Comparison of ENCODE assay signal across 9 cellular contexts in the genomic region with DNA sequence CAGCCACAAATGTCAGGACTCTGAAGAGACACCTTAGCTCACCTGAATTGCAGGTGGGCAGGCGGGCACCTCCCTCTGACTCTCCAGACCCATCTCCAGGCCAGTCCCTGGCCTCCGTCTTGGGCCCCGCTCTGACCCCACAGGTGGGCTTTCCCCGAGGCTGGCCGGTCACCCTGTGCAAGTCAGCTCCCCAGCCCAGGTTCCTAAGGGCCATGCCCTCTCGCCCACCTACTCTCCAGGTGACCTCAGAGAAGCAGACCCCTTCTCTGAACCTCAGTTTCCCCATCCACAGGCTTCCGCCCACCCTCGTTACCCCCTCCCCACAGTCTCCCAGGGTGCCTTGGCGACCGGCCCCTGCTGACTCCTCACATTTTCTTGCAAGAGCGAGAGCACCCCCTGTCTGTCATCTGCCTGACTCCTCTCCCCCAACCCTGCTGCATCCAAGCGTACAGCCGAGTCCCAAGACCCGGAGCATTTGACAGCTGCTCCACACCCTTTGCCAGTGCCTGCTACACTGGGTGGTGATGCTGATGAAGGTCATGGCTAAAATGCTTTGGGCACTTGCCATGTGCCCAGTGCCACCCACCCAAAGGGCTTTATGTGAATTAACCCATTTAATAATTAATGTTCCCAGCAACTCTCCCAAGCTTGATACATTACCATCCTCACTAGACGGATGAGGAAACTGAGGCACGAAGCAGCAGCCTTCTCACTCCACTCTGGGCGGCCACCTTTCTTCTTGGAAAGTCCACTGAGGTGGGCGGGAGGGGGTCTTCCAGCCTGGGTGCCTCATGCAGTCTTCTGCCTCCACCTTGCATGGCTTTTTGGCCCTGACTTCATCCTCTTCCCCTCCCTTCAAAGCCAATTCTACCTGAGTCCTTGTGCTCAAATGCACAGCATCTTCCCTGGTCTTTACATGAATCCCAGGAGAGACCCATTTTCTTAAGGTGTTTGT.
DNase-seq lines count a peak whose midpoint lies in the region; ATAC-seq and TF ChIP-seq lines count a peak whose summit lies in the region.
"Had no signal": no experiment of that assay in that cellular context is flagged by ENCODE, and none has a peak within 500 bp of the region (broad histone marks: within the 10 kb centered on the region; RNA-seq: fewer than 3 reads in every experiment).

No MANE protein-coding gene starts in this region.

- H3K27ac ChIP-seq in coronary artery = no peak overlapping the region

- TF ChIP-seq CTCF in AG09319 (IDR thresholded peaks at IDR 0.05; ENCODE audit: low read depth, low read length) = peak; percentile 36
- TF ChIP-seq CTCF in coronary artery (IDR thresholded peaks at IDR 0.05) = peak; percentile 50

- ATAC-seq in GM18858 (IDR thresholded peaks at IDR 0.05; ENCODE audit: unreplicated experiment) = no peak

- no peak overlapping the region for H3K4me3 ChIP-seq in coronary artery

- DNase-seq in AG09319 (ENCODE audit: extremely low read depth, low read depth) = no peak
- DNase-seq in HuH-7.5 (ENCODE audit: low spot score) = peak; percentile 59
- no peak for DNase-seq in coronary artery (ENCODE audit: low spot score)
- DNase-seq in medulla oblongata (ENCODE audit: extremely low spot score) = peak; percentile 60
- DNase-seq in kidney glomerular epithelial cell (lab: John Stamatoyannopoulos, UW) = no peak
- DNase-seq in NCI-H774 (lab: John Stamatoyannopoulos, UW) = no peak
- no peak for DNase-seq in activated effector memory CD4-positive, alpha-beta T cell treated with Interleukin-2 at 50 U/mL for 16 hours
- DNase-seq: naive B cell had no signal

Comparison
In these comparisons a context has a peak if more than half of its experiments do, and no peak if none do; other contexts are left out.
1. DNase-seq: peak in HuH-7.5 (single experiment) and medulla oblongata (single experiment); none in AG09319 (single experiment), coronary artery (single experiment), kidney glomerular epithelial cell (single experiment), NCI-H774 (single experiment) and activated effector memory CD4-positive, alpha-beta T cell treated with Interleukin-2 at 50 U/mL for 16 hours (single experiment).